Comparison of ENCODE assay signal across 18 cellular contexts in genomic region chr3:141777957-141778813, GRCh38. TPM values are rescaled to one million over a fixed set of nuclear protein-coding genes. Genes with fewer than 3 reads are reported as not detected.
A peak's percentile ranks its signal among the peaks of the same experiment; 100 is the strongest.
DNase-seq lines count a peak whose midpoint lies in the region; ATAC-seq and TF ChIP-seq lines count a peak whose summit lies in the region.
"Had no signal": no experiment of that assay in that cellular context is flagged by ENCODE, and none has a peak within 500 bp of the region (broad histone marks: within the 10 kb centered on the region; RNA-seq: fewer than 3 reads in every experiment).

No MANE protein-coding gene starts in this region.

- intact Hi-C loops in esophagus muscularis mucosa (cut with DNase I) = no loop called here

- ATAC-seq in HG03520 (IDR thresholded peaks at IDR 0.05; ENCODE audit: unreplicated experiment) (no peak), GM21529 (IDR thresholded peaks at IDR 0.05; ENCODE audit: unreplicated experiment) (no peak)

- H3K36me3 ChIP-seq in WERI-Rb-1 (no peaks in the 10 kb centered on the region), esophagus muscularis mucosa (no peaks in the 10 kb centered on the region), neuronal stem cell (replicated peaks in 1 of 2; ENCODE audit: control insufficient read depth in 2 of 2, insufficient read depth in 2 of 2, low read length in 2 of 2) (no peaks in the 10 kb centered on the region)

- H3K4me2 ChIP-seq in neuronal stem cell (ENCODE audit: insufficient read depth, low read length, poor library complexity, severe bottlenecking) = no peak overlapping the region

- no peak overlapping the region for H3K4me3 ChIP-seq in WERI-Rb-1 (ENCODE audit: low read depth, low read length)
- H3K4me3 ChIP-seq in esophagus muscularis mucosa = no peak overlapping the region
- no peak overlapping the region for H3K4me3 ChIP-seq in neuronal stem cell (ENCODE audit: low read length in 2 of 2)

- H4K91ac ChIP-seq in neuronal stem cell (ENCODE audit: low read depth, low read length, poor library complexity) = no peak overlapping the region

- H4K8ac ChIP-seq in neuronal stem cell (ENCODE audit: low read depth, low read length) = no peak overlapping the region

- H2AK5ac ChIP-seq in neuronal stem cell (ENCODE audit: low read depth, low read length) = peak overlapping the region; percentile 53

- no peaks in the 10 kb centered on the region for H3K9me3 ChIP-seq in WERI-Rb-1 (ENCODE audit: severe bottlenecking)
- no peaks in the 10 kb centered on the region for H3K9me3 ChIP-seq in esophagus muscularis mucosa
- no peaks in the 10 kb centered on the region for H3K9me3 ChIP-seq in neuronal stem cell (replicated peaks in 1 of 2; ENCODE audit: control insufficient read depth in 2 of 2, insufficient read depth in 1 of 2, low read depth in 1 of 2, low read length in 2 of 2)

- no peak for TF ChIP-seq EP300 in esophagus muscularis mucosa (IDR thresholded peaks at IDR 0.05)

- no peaks in the 10 kb centered on the region for H3K4me1 ChIP-seq in esophagus muscularis mucosa
- peaks cover 0 to 2% of the 10 kb centered on the region in 2 donors for H3K4me1 ChIP-seq in neuronal stem cell (ENCODE audit: control insufficient read depth in 2 of 2, insufficient read depth in 1 of 2, low read depth in 1 of 2, low read length in 2 of 2)

- H3K27me3 ChIP-seq in WERI-Rb-1 (ENCODE audit: insufficient read depth, low read depth, severe bottlenecking) = no peaks in the 10 kb centered on the region
- peaks cover 0 to 8% (median 0%) of the 10 kb centered on the region in 4 donors for H3K27me3 ChIP-seq in esophagus muscularis mucosa
- no peaks in the 10 kb centered on the region for H3K27me3 ChIP-seq in neuronal stem cell (ENCODE audit: control insufficient read depth in 3 of 3, insufficient read depth in 3 of 3, low read depth in 1 of 3, low read length in 3 of 3)

- peak overlapping the region; percentile 44 for H3K18ac ChIP-seq in neuronal stem cell (ENCODE audit: low read length)

- no peak overlapping the region for H2BK5ac ChIP-seq in neuronal stem cell (ENCODE audit: low read length)

- TF ChIP-seq POLR2A in esophagus muscularis mucosa (IDR thresholded peaks at IDR 0.05; ENCODE audit: low read depth) (no peak), erythroblast (IDR thresholded peaks at IDR 0.05; ENCODE audit: low read length) (no peak)

- no peak overlapping the region for H3K9ac ChIP-seq in neuronal stem cell (ENCODE audit: low read depth, low read length, poor library complexity)

- WGBS in esophagus muscularis mucosa = 89% methylated on average over 29 of the region's 42 CpGs
- WGBS in neuronal stem cell (ENCODE audit: extremely low coverage in 2 of 2, insufficient read length in 2 of 2, insufficient replicate concordance in 1 of 2), 2 donors = no CpG with 5 or more reads among the region's 42 CpGs

- H2BK12ac ChIP-seq in neuronal stem cell (ENCODE audit: low read length) = no peak overlapping the region

- H3K79me1 ChIP-seq in neuronal stem cell (ENCODE audit: low read depth, low read length) = no peaks in the 10 kb centered on the region

- TF ChIP-seq CTCF in WERI-Rb-1 (IDR thresholded peaks at IDR 0.05; ENCODE audit: low read depth, low read length) (no peak), esophagus muscularis mucosa (IDR thresholded peaks at IDR 0.05) (no peak)

- H3K4ac ChIP-seq in neuronal stem cell (ENCODE audit: low read length) = no peak overlapping the region

- no peak overlapping the region for H2BK15ac ChIP-seq in neuronal stem cell (ENCODE audit: low read length)

- peak overlapping the region; percentile 1 for H3K14ac ChIP-seq in neuronal stem cell (ENCODE audit: low read length)

- no peak overlapping the region for H2AFZ ChIP-seq in neuronal stem cell (ENCODE audit: low read length)

- H3K27ac ChIP-seq in WERI-Rb-1 = no peak overlapping the region
- no peak overlapping the region for H3K27ac ChIP-seq in esophagus muscularis mucosa (replicated peaks in 1 of 4)
- H3K27ac ChIP-seq in neuronal stem cell (replicated peaks; ENCODE audit: low read length) = no peak overlapping the region

- DNase-seq in WERI-Rb-1 (peak; percentile 14), esophagus muscularis mucosa (ENCODE audit: extremely low spot score) (peak; percentile 84), neuronal stem cell (ENCODE audit: low spot score) (no peak), NCI-H774 (lab: John Stamatoyannopoulos, UW) (no peak), erythroblast (lab: John Stamatoyannopoulos, UW) (no peak)
- DNase-seq: ACHN; AML-193; CD4-positive, alpha-beta memory T cell; DMS153; DMS79; GDM1; HCEC 1CT; IMR-90; KBM-7 had no signal

- H2BK120ac ChIP-seq in neuronal stem cell (ENCODE audit: low read depth, low read length) = no peak overlapping the region

- H3K23ac ChIP-seq in neuronal stem cell (ENCODE audit: low read depth, low read length, poor library complexity) = peak overlapping the region; percentile 59

RNA-seq across cellular contexts. Expression of gene GRK7, which starts 15.0 kb away (rescaled TPM):
- under 1 TPM in 1 of 4 donors, not detected in 3; 0.11 TPM for total RNA-seq in esophagus muscularis mucosa
- polyA plus RNA-seq in neuronal stem cell (2013, experiment 1 of 2) = not detected
- polyA plus RNA-seq in neuronal stem cell (2013, experiment 2 of 2) = not detected
- total RNA-seq: Daoy, IMR-90 had no signal
- polyA plus RNA-seq: BJ; CD4-positive, alpha-beta memory T cell; IMR-90 had no signal

RNA-seq across cellular contexts. Expression of gene RNF7, which starts 40.1 kb away (rescaled TPM):
- total RNA-seq in esophagus muscularis mucosa = 100 to 1,000 TPM in 1 of 4 donors, 10 to 100 TPM in 3; 47.2 to 107 (median 80.2) TPM
- polyA plus RNA-seq in neuronal stem cell (2013, experiment 1 of 2) = 98.2 TPM
- 98.2 TPM for polyA plus RNA-seq in neuronal stem cell (2013, experiment 2 of 2)

Comparison
In these comparisons a context has a peak if more than half of its experiments do, and no peak if none do; other contexts are left out.
1. DNase-seq: peak in WERI-Rb-1 (single experiment) and esophagus muscularis mucosa (single experiment); none in neuronal stem cell (single experiment), NCI-H774 (single experiment) and erythroblast (0 of 2).